8 cellular contexts compared by ENCODE assay signal in the genomic region with DNA sequence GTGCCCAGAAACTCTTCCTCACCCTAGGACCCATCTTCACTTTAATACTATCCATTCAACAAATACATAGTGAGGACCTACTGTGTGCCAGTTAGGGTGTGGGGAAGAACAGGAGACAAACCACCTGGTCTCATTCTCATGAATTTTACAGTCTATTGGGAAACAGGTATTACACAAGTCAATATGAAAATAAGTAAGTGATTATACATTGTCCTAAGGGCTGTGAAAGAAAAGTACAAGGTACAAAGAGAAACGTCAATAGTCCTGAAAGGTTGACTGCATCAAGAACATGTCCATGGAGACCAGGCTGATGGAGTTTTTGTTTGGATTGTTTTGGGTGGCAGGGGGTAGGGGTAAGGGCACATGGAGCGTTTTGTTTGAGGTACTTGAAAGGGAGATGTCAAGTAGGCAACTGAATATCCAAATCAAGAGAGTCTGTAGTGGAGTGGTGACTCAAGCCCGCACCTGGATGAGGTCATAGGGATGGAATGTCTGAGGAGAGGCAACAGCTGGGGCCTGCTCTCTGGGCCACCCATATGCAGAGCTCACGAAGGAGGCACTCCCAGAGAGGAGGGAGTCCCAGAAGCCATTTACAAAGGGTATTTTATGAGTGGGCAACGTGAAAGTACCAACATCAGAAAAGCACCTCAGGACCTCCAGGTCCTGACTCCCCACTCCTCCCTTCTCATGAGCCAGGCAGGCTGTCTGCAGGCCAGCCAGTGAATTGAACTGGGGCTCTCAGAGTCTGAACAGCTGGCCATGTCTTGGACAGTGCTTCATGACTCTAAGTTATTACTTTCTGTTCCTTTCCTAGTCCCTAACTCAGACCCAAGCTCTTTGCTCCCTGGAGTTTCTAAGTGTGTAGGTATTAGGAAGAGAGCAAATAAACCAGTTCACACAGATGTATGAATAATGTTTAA.
DNase-seq lines count a peak whose midpoint lies in the region; ATAC-seq, FAIRE-seq and TF ChIP-seq lines count a peak whose summit lies in the region.

No MANE protein-coding gene starts in this region.

- no peak overlapping the region for H3K4me3 ChIP-seq in heart left ventricle
- no peak overlapping the region for H3K4me3 ChIP-seq in bronchial epithelial cell (ENCODE audit: low read depth, low read length)
- no peak overlapping the region for H3K4me3 ChIP-seq in mucosa of rectum (ENCODE audit: low read length in 2 of 2)
- H3K4me3 ChIP-seq in vagina = no peak overlapping the region

- H3K9ac ChIP-seq in mucosa of rectum (ENCODE audit: low read depth in 1 of 2, low read length in 2 of 2) = no peak overlapping the region

- H3K36me3 ChIP-seq in heart left ventricle = no peaks in the 10 kb centered on the region
- H3K36me3 ChIP-seq in bronchial epithelial cell (ENCODE audit: control insufficient read depth, insufficient read depth, low read length) = no peaks in the 10 kb centered on the region
- H3K36me3 ChIP-seq in mucosa of rectum (ENCODE audit: control insufficient read depth in 2 of 2, insufficient read depth in 2 of 2, low read length in 2 of 2) = no peaks in the 10 kb centered on the region
- H3K36me3 ChIP-seq in vagina = no peaks in the 10 kb centered on the region

- H3K4me1 ChIP-seq in heart left ventricle = peaks cover 0 to 74% (median 49%) of the 10 kb centered on the region in 12 donors
- H3K4me1 ChIP-seq in mucosa of rectum (ENCODE audit: control insufficient read depth in 2 of 2, insufficient read depth in 2 of 2, low read length in 2 of 2) = peaks cover 15 to 32% of the 10 kb centered on the region in 2 donors
- peaks cover 85% of the 10 kb centered on the region for H3K4me1 ChIP-seq in vagina

- ATAC-seq in heart left ventricle = peak in 1 of 4 donors; percentile 30
- ATAC-seq in Right ventricle myocardium inferior = no peak

- H3K9me3 ChIP-seq in heart left ventricle (peaks cover 0 to 4% (median 0%) of the 10 kb centered on the region in 12 donors), mucosa of rectum (ENCODE audit: control insufficient read depth in 2 of 2, low read length in 2 of 2) (no peaks in the 10 kb centered on the region), vagina (no peaks in the 10 kb centered on the region)

- TF ChIP-seq POLR2A in heart left ventricle (IDR thresholded peaks at IDR 0.05) (no peak), vagina (IDR thresholded peaks at IDR 0.05) (no peak)

- DNase-seq in heart left ventricle (no peak), Right ventricle myocardium inferior (ENCODE audit: missing footprints) (no peak), bronchial epithelial cell (ENCODE audit: low read depth) (peak; percentile 95), vagina (ENCODE audit: extremely low spot score in 2 of 2) (peak in 1 of 2 donors; percentile 87), NCI-H82 treated with DMSO at 0.1 percent for 48 hours (lab: John Stamatoyannopoulos, UW; ENCODE audit: unreplicated experiment) (no peak), mesenteric fat pad (ENCODE audit: low spot score) (no peak)
- DNase-seq in NK-92 treated with Interleukin-12 subunit alpha and Interleukin-12 subunit beta, amount 100 ng/mL, for 24 hours (lab: John Stamatoyannopoulos, UW) = no peak

- H3K27ac ChIP-seq in heart left ventricle (peak overlapping the region in 7 of 12 donors; percentile 51 to 74 (median 60)), mucosa of rectum (ENCODE audit: low read depth in 2 of 2, low read length in 2 of 2) (peak overlapping the region; percentile 56 to 57), vagina (peak overlapping the region; percentile 79)

- H3K27me3 ChIP-seq in heart left ventricle (no peaks in the 10 kb centered on the region), bronchial epithelial cell (ENCODE audit: control insufficient read depth, insufficient read depth, low read length) (no peaks in the 10 kb centered on the region), mucosa of rectum (ENCODE audit: control insufficient read depth in 2 of 2, insufficient read depth in 2 of 2, low read length in 2 of 2) (no peaks in the 10 kb centered on the region), vagina (no peaks in the 10 kb centered on the region)

- peak; percentile 58 for FAIRE-seq in bronchial epithelial cell (lab: Jason Lieb, UNC)

- WGBS in heart left ventricle, 4 donors = 82 to 90% (median 89%) methylated on average over 5 of the region's 5 CpGs

- intact Hi-C loops in heart left ventricle (cut with DNase I) = loop anchor here in 8 of 10 donors (5.0 to 10.0 kb wide), 9 partner anchors 126 to 576 kb away; a partner anchor contains a TSS
- intact Hi-C loops in Right ventricle myocardium inferior (cut with DNase I) = no loop called here
- intact Hi-C loops in vagina (cut with DNase I) = no loop called here

- TF ChIP-seq CTCF in heart left ventricle (IDR thresholded peaks at IDR 0.05) = no peak
- no peak for TF ChIP-seq CTCF in bronchial epithelial cell (IDR thresholded peaks at IDR 0.05; ENCODE audit: insufficient read depth, low read length, severe bottlenecking)
- no peak for TF ChIP-seq CTCF in vagina (IDR thresholded peaks at IDR 0.05)

Comparison
In these comparisons a context has a peak if more than half of its experiments do, and no peak if none do; other contexts are left out.
1. intact Hi-C loops: an anchor here in heart left ventricle (5.0 to 10.0 kb wide); none called in Right ventricle myocardium inferior and vagina.